Comparison of ENCODE assay signal across 8 cellular contexts in the genomic region with DNA sequence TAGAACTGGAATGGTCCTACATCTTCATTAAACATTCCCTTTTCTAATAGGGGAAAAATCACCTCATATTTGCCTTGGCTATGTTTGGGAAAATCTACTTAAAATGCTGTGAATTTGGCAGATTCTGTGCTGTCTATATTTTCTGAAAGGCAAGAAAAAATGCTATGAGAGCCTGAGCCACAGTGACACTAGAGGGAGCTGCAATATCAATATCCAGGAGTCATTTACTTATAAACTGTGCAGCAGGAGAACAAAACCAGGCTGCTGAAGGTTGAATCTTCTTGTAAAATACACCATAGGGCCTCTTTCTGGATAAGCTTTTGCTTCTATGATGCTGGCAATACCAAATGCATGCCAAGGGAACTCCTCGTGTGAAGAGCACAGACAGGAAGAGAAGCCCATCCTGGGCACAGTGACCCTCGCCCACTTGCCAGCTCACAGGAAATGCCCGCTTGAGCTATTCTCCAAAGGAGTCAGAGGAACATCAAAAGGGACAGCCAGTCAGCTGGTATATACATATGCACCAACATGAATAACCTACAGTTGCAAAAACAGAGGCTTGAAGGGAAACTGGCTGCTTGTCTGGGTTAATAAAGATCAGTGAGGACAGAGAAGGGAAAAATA. TPM values are rescaled to one million over a fixed set of nuclear protein-coding genes. Genes with fewer than 3 reads are reported as not detected.
A peak's percentile ranks its signal among the peaks of the same experiment; 100 is the strongest.
DNase-seq lines count a peak whose midpoint lies in the region; ATAC-seq and TF ChIP-seq lines count a peak whose summit lies in the region.

No MANE protein-coding gene starts in this region.

- no peak overlapping the region for H2AK9ac ChIP-seq in IMR-90 (replicated peaks; ENCODE audit: low read depth, low read length, poor library complexity)

- H3K9me3 Mint-ChIP-seq in immature natural killer cell = no peaks in the 10 kb centered on the region
- H3K9me3 Mint-ChIP-seq in stimulated activated memory B cell treated with anti-CD40 and anti-IgM and Interleukin-4, amounts not matched to agents 10 μg/mL and 1 μg/mL and 100 μg/mL, for 72 hours = no peaks in the 10 kb centered on the region

- H4K91ac ChIP-seq in IMR-90 (ENCODE audit: insufficient read depth, low read depth, low read length) = peak overlapping the region; percentile 68; the same call in 1 of the 2 replicates

- peaks cover 8% of the 10 kb centered on the region; the same call in 1 of the 2 replicates for H3K9me1 ChIP-seq in IMR-90 (ENCODE audit: insufficient read depth, low read length)

- peak overlapping the region in 4 of 5 donors; percentile 2 to 31 (median 4) for H3K4me3 Mint-ChIP-seq in immature natural killer cell
- H3K4me3 Mint-ChIP-seq in stimulated activated memory B cell treated with anti-CD40 and anti-IgM and Interleukin-4, amounts not matched to agents 10 μg/mL and 1 μg/mL and 100 μg/mL, for 72 hours = no peak overlapping the region

- no peak overlapping the region for H4K5ac ChIP-seq in IMR-90 (ENCODE audit: low read depth, low read length)

- peaks cover 13 to 33% of the 10 kb centered on the region in 2 donors for H3K4me1 Mint-ChIP-seq in immature natural killer cell
- peaks cover 36% of the 10 kb centered on the region for H3K4me1 Mint-ChIP-seq in stimulated activated memory B cell treated with anti-CD40 and anti-IgM and Interleukin-4, amounts not matched to agents 10 μg/mL and 1 μg/mL and 100 μg/mL, for 72 hours

- H3K27ac ChIP-seq in DND-41 (ENCODE audit: low read length) (no peak overlapping the region), IMR-90 (ENCODE audit: insufficient read depth, low read length) (peak overlapping the region; percentile 59; the same call in 1 of the 2 replicates), Panc1 (ENCODE audit: low read length) (no peak overlapping the region)

- WGBS in IMR-90 (ENCODE audit: extremely low coverage in 2 of 2, insufficient read length in 1 of 2), 2 experiments = no CpG with 5 or more reads among the region's 3 CpGs

- no peak overlapping the region for H3K23ac ChIP-seq in IMR-90 (ENCODE audit: low read depth, low read length)

- peaks cover 26 to 61% of the 10 kb centered on the region in 2 experiments for H3K79me1 ChIP-seq in IMR-90 (ENCODE audit: low read depth in 1 of 2, low read length in 2 of 2)

- H3K27me3 ChIP-seq in DND-41 (ENCODE audit: insufficient read depth, low read length, poor library complexity) (no peaks in the 10 kb centered on the region), IMR-90 (ENCODE audit: control insufficient read depth, insufficient read depth, low read length) (no peaks in the 10 kb centered on the region), Panc1 (ENCODE audit: control insufficient read depth, insufficient read depth, low read length) (no peaks in the 10 kb centered on the region)

- intact Hi-C loops in IMR-90 (cut with micrococcal nuclease) = loop anchor here (1.0 to 5.0 kb wide), 7 partner anchors 68 to 513 kb away; partner anchors contain the start of gene LINGO1
- intact Hi-C loops in Panc1 (cut with micrococcal nuclease; ENCODE audit: unreplicated experiment) = loop anchor here (2.0 kb wide), 2 partner anchors 378 to 424 kb away; no protein-coding TSS in a partner anchor

- CTCF ChIA-PET in IMR-90 (lab: Yijun Ruan, JAX) (interaction anchor here (0.6 to 3.9 kb wide), 20 partner anchors 9 to 425 kb away, joined by 3 to 33 read pairs (median 4); partner anchors contain the start of gene PEAK1), Panc1 (lab: Charles Lee) (interaction anchor here (1.2 to 1.9 kb wide), 3 partner anchors 13 to 424 kb away, joined by 4 to 7 read pairs (median 5); no protein-coding TSS in a partner anchor)

- H3K4me1 ChIP-seq in DND-41 (ENCODE audit: insufficient read depth, low read length) (0 out of 2 replicates have a peak, but pooled peaks cover 4% of the 10 kb centered on the region), IMR-90 (ENCODE audit: control insufficient read depth, insufficient read depth, low read length) (peaks cover 8% of the 10 kb centered on the region), Panc1 (ENCODE audit: control insufficient read depth, insufficient read depth, low read length) (peaks cover 11% of the 10 kb centered on the region)

- dilution Hi-C loops in IMR-90 (cut with HindIII; ENCODE audit: low sequenced_read_pairs, unreplicated experiment) = no loop called here

- H4K20me1 ChIP-seq in DND-41 (ENCODE audit: insufficient read depth, low read length) (no peaks in the 10 kb centered on the region), IMR-90 (ENCODE audit: insufficient read depth, low read length) (peaks cover 9% of the 10 kb centered on the region; the same call in 1 of the 2 replicates)

- H3K9me3 ChIP-seq in DND-41 (ENCODE audit: insufficient read depth, low read length, severe bottlenecking) (no peaks in the 10 kb centered on the region), IMR-90 (ENCODE audit: control insufficient read depth, insufficient read depth, low read length) (no peaks in the 10 kb centered on the region), Panc1 (ENCODE audit: control insufficient read depth, insufficient read depth, low read depth, low read length) (no peaks in the 10 kb centered on the region)

- peak; percentile 38 for DNase-seq in DND-41
- DNase-seq in IMR-90 = peak; percentile 80
- DNase-seq in Panc1 (ENCODE audit: low read depth, low spot score) = peak; percentile 45
- DNase-seq in brain pericyte (ENCODE audit: low read depth, low spot score) = peak; percentile 40
- peak; percentile 56 to 60 (median 57) for DNase-seq in immature natural killer cell
- DNase-seq in cortex of kidney (lab: John Stamatoyannopoulos, UW) = no peak

- ATAC-seq in DND-41 (ENCODE audit: insufficient read depth, low read depth) = peak; percentile 71
- peak; percentile 89 for ATAC-seq in IMR-90 (ENCODE audit: low read depth)
- ATAC-seq in Panc1 = peak; percentile 79
- ATAC-seq in stimulated activated memory B cell treated with anti-CD40 and anti-IgM and Interleukin-4, amounts not matched to agents 10 μg/mL and 1 μg/mL and 100 μg/mL, for 72 hours = peak; percentile 56
- ATAC-seq in GM18867 (IDR thresholded peaks at IDR 0.05; ENCODE audit: unreplicated experiment) = no peak

- H2BK5ac ChIP-seq in IMR-90 (ENCODE audit: low read depth, low read length, poor library complexity, severe bottlenecking) = peak overlapping the region; percentile 12

- H3K4me3 ChIP-seq in DND-41 (ENCODE audit: low read depth in 1 of 2, low read length in 2 of 2) (no peak overlapping the region), IMR-90 (ENCODE audit: insufficient read depth, low read depth, low read length) (no peak overlapping the region), Panc1 (ENCODE audit: low read depth in 2 of 2, low read length in 2 of 2) (no peak overlapping the region)

- in situ Hi-C loops in IMR-90 (cut with MboI; ENCODE audit: low sequenced_read_pairs) = loop anchor here (5.0 to 10.0 kb wide), 2 partner anchors 376 to 423 kb away; no protein-coding TSS in a partner anchor
- in situ Hi-C loops in Panc1 (cut with HindIII; ENCODE audit: low pct_unique_long_range_greater_than_20kb, low sequenced_read_pairs) = no loop called here

- H4K8ac ChIP-seq in IMR-90 (ENCODE audit: low read depth in 2 of 2, low read length in 2 of 2) = peak overlapping the region in 1 of 2 experiments; percentile 2; a peak in 1 of 4 replicates

- H3K56ac ChIP-seq in IMR-90 (ENCODE audit: extremely low read depth, insufficient read depth, low read length) = no peak overlapping the region

- TF ChIP-seq CTCF in DND-41 (IDR thresholded peaks at IDR 0.05; ENCODE audit: borderline replicate concordance, extremely low read depth, low read length, poor library complexity, severe bottlenecking) (peak; percentile 76), IMR-90 (conservative IDR thresholded peaks at IDR 0.05; ENCODE audit: low read depth, low read length) (peak; percentile 95), Panc1 (IDR thresholded peaks at IDR 0.05) (peak; percentile 73)

- H2BK120ac ChIP-seq in IMR-90 (ENCODE audit: low read depth, low read length) = peak overlapping the region; percentile 67

- H3K4ac ChIP-seq in IMR-90 (ENCODE audit: low read depth, low read length) = peak overlapping the region; percentile 42

- peak overlapping the region; percentile 12; the same call in 1 of the 2 replicates for H2AK5ac ChIP-seq in IMR-90 (ENCODE audit: low read depth, low read length)

- H3K18ac ChIP-seq in IMR-90 (ENCODE audit: low read depth, low read length) = no peak overlapping the region

- TF ChIP-seq RAD21 in IMR-90 (IDR thresholded peaks at IDR 0.05; ENCODE audit: low read length) = peak; percentile 92

- no TSS peak for BruUV-seq in IMR-90 (replicated peaks; lab: Mats Ljungman, UMichigan)
- BruUV-seq in Panc1 (replicated peaks; lab: Mats Ljungman, UMichigan) = no TSS peak

- peak overlapping the region; percentile 1 to 50 (median 6) for H3K27ac Mint-ChIP-seq in immature natural killer cell
- H3K27ac Mint-ChIP-seq in stimulated activated memory B cell treated with anti-CD40 and anti-IgM and Interleukin-4, amounts not matched to agents 10 μg/mL and 1 μg/mL and 100 μg/mL, for 72 hours = no peak overlapping the region

- no peak overlapping the region for H3K4me2 ChIP-seq in DND-41 (ENCODE audit: insufficient read depth, low read length)
- no peak overlapping the region; the same call in 1 of the 2 replicates for H3K4me2 ChIP-seq in IMR-90 (ENCODE audit: low read depth, low read length)

- H3K79me2 ChIP-seq in DND-41 (ENCODE audit: insufficient read depth, low read length) = no peaks in the 10 kb centered on the region

- H2BK15ac ChIP-seq in IMR-90 (ENCODE audit: low read depth, low read length) = no peak overlapping the region

- peaks cover 8 to 10% (median 9%) of the 10 kb centered on the region in 3 donors for H3K36me3 Mint-ChIP-seq in immature natural killer cell
- H3K36me3 Mint-ChIP-seq in stimulated activated memory B cell treated with anti-CD40 and anti-IgM and Interleukin-4, amounts not matched to agents 10 μg/mL and 1 μg/mL and 100 μg/mL, for 72 hours = peaks cover 13% of the 10 kb centered on the region

- H2AFZ ChIP-seq in DND-41 (ENCODE audit: low read depth, low read length) = no peak overlapping the region
- H2AFZ ChIP-seq in IMR-90 (replicated peaks; ENCODE audit: low read length, poor library complexity) = no peak overlapping the region

- H2BK20ac ChIP-seq in IMR-90 (ENCODE audit: low read depth, low read length) = no peak overlapping the region; the same call in 1 of the 2 replicates

- H3K36me3 ChIP-seq in DND-41 (ENCODE audit: insufficient read depth, low read length) = peaks cover 10% of the 10 kb centered on the region; the same call in 1 of the 2 replicates
- H3K36me3 ChIP-seq in IMR-90 (ENCODE audit: control insufficient read depth, insufficient read depth, low read length) = peaks cover 12% of the 10 kb centered on the region
- no peaks in the 10 kb centered on the region for H3K36me3 ChIP-seq in Panc1 (ENCODE audit: control insufficient read depth, insufficient read depth, low read length)

- H3K9ac ChIP-seq in DND-41 (ENCODE audit: low read depth, low read length) (no peak overlapping the region), IMR-90 (ENCODE audit: low read depth, low read length) (no peak overlapping the region)

- H3K27me3 Mint-ChIP-seq in immature natural killer cell (ENCODE audit: low read depth in 3 of 3) = peaks cover 0 to 2% (median 0%) of the 10 kb centered on the region in 3 donors
- no peaks in the 10 kb centered on the region for H3K27me3 Mint-ChIP-seq in stimulated activated memory B cell treated with anti-CD40 and anti-IgM and Interleukin-4, amounts not matched to agents 10 μg/mL and 1 μg/mL and 100 μg/mL, for 72 hours

- no peak for TF ChIP-seq POLR2A in IMR-90 (IDR thresholded peaks at IDR 0.05; ENCODE audit: low read depth, low read length)

- POLR2A ChIA-PET in IMR-90 (lab: Charles Lee; ENCODE audit: unreplicated experiment) = no interaction called here
- POLR2A ChIA-PET in Panc1 (lab: Charles Lee) = no interaction called here

- no peak overlapping the region for H3K14ac ChIP-seq in IMR-90 (replicated peaks; ENCODE audit: low read depth, low read length)

RNA-seq across cellular contexts. Expression of gene TSPAN3, which starts 48.0 kb away (rescaled TPM):
- total RNA-seq in IMR-90 (2012; rRNA removed) (255 and 295 TPM in 2 replicates), Panc1 (2021; ENCODE audit: unreplicated experiment) (130 TPM)
- polyA plus RNA-seq in IMR-90 (2012; rRNA removed) (221 and 270 TPM in 2 replicates), immature natural killer cell (100 to 1,000 TPM in 2 of 3 donors, 10 to 100 TPM in 1; 96.3 to 145 (median 105) TPM)
- polyA plus RNA-seq in IMR-90 (2012; cell fraction: cytosol; rRNA removed) = 200 and 257 TPM in 2 replicates
- polyA plus RNA-seq in IMR-90 (2012; cell fraction: nucleus; rRNA removed; ENCODE audit: low replicate concordance) = 60.8 and 158 TPM in 2 replicates
- 110 TPM for polyA plus RNA-seq in Panc1 (2012; ENCODE audit: insufficient read length)
